20 cellular contexts compared by ENCODE assay signal in the genomic region with DNA sequence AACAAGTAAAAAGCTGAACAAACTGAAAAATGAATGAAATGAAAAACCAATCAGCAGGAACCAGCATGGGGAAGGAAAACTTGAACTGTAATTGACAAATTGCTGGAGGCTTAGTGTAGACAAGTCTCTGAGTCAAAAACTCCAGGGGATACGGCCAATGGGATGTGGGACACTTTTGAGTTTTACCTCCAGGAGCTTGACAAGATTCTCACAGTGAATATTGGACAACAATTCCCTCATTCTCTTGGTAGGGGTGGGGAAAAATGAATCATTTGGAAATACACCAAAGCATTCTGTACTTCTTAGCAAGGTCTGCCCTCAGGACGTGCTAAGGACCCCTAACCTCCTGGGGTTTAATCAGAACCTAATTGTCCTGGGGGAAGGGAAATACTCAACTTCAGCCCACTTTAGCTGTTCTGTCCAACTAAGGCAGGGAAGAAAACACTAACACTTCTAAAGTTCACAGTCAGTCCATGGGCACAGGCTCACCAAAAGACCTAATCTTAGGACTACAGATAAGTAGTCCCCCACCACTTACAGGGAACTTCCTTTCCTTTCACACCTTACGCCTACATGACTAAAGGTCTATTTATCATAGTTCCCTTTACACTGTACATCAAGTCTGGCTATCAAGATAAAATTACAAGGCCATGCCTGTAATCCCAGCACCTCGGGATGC.
DNase-seq lines count a peak whose midpoint lies in the region; ATAC-seq, FAIRE-seq and TF ChIP-seq lines count a peak whose summit lies in the region.
"Had no signal": no experiment of that assay in that cellular context is flagged by ENCODE, and none has a peak within 500 bp of the region (broad histone marks: within the 10 kb centered on the region; RNA-seq: fewer than 3 reads in every experiment).

No MANE protein-coding gene starts in this region.

- peak; percentile 61 for DNase-seq in Daoy (ENCODE audit: low read depth)
- DNase-seq in M059J (ENCODE audit: low read depth) = peak; percentile 69
- peak; percentile 44 for DNase-seq in astrocyte (ENCODE audit: low read depth)
- DNase-seq in neural crest cell (ENCODE audit: low read depth, low spot score) = no peak
- DNase-seq in NCI-H1694 treated with DMSO at 0.1 percent for 48 hours (lab: John Stamatoyannopoulos, UW) = no peak
- DNase-seq in central memory CD4-positive, alpha-beta T cell = no peak
- no peak for DNase-seq in HTR-8/SVneo (ENCODE audit: insufficient read length, low spot score)
- DNase-seq: Caco-2, GDM1, NCI-H1436 treated with DMSO at 0.1 percent for 48 hours, NCI-H2081 treated with DMSO at 0.1 percent for 48 hours, NCI-H345, SHP77 had no signal

- H3K36me3 Mint-ChIP-seq in astrocyte (ENCODE audit: low read depth, unreplicated experiment) (no peaks in the 10 kb centered on the region), neural crest cell (ENCODE audit: low read depth) (peaks cover 5% of the 10 kb centered on the region)
- H3K36me3 Mint-ChIP-seq: CD14-positive monocyte, IgD-negative memory B cell had no signal

- no peaks in the 10 kb centered on the region for H3K79me2 ChIP-seq in astrocyte (ENCODE audit: insufficient read depth, low read length)

- no peak for ATAC-seq in HG02763 (IDR thresholded peaks at IDR 0.05; ENCODE audit: unreplicated experiment)
- ATAC-seq: Panc1 had no signal

- H3K9me3 Mint-ChIP-seq in astrocyte (ENCODE audit: unreplicated experiment) (no peaks in the 10 kb centered on the region), neural crest cell (peaks cover 5% of the 10 kb centered on the region)

- no peak overlapping the region for H3K27ac Mint-ChIP-seq in astrocyte (ENCODE audit: unreplicated experiment)
- H3K27ac Mint-ChIP-seq in neural crest cell (ENCODE audit: unreplicated experiment) = peak overlapping the region; percentile 95
- H3K27ac Mint-ChIP-seq: IgD-negative memory B cell had no signal

- H3K4me3 Mint-ChIP-seq in astrocyte (ENCODE audit: unreplicated experiment) = no peak overlapping the region
- no peak overlapping the region for H3K4me3 Mint-ChIP-seq in neural crest cell
- H3K4me3 Mint-ChIP-seq: CD14-positive monocyte had no signal

- no peak overlapping the region for H3K9ac ChIP-seq in astrocyte (ENCODE audit: low read length)

- H4K20me1 ChIP-seq in astrocyte (ENCODE audit: insufficient read depth, low read length) = no peaks in the 10 kb centered on the region

- FAIRE-seq in astrocyte (lab: Jason Lieb, UNC) (no peak), HTR-8/SVneo (lab: Jason Lieb, UNC) (no peak)
- FAIRE-seq: A204.1, GM12892, GM19239 had no signal

- H3K4me3 ChIP-seq in astrocyte (ENCODE audit: insufficient read depth, low read depth, low read length) = no peak overlapping the region

- peaks cover 10% of the 10 kb centered on the region for H3K4me1 Mint-ChIP-seq in astrocyte (ENCODE audit: low read depth, unreplicated experiment)
- H3K4me1 Mint-ChIP-seq in neural crest cell = peaks cover 50% of the 10 kb centered on the region
- H3K4me1 Mint-ChIP-seq: CD14-positive monocyte, IgD-negative memory B cell had no signal

- H3K9me3 ChIP-seq in astrocyte (ENCODE audit: insufficient read depth, low read depth, low read length) = no peaks in the 10 kb centered on the region
- H3K9me3 ChIP-seq: Caco-2 had no signal

- TF ChIP-seq CTCF in astrocyte (IDR thresholded peaks at IDR 0.05; ENCODE audit: insufficient read depth, low read depth, low read length) (no peak), neural crest cell (conservative IDR thresholded peaks at IDR 0.05) (no peak)

- peaks cover 2% of the 10 kb centered on the region for H3K27me3 Mint-ChIP-seq in astrocyte (ENCODE audit: low read depth, unreplicated experiment)
- H3K27me3 Mint-ChIP-seq in neural crest cell (ENCODE audit: low read depth) = no peaks in the 10 kb centered on the region

- H3K27me3 ChIP-seq in astrocyte (ENCODE audit: insufficient read depth, low read length) = no peaks in the 10 kb centered on the region

- peak overlapping the region; percentile 37 for H2AFZ ChIP-seq in astrocyte (ENCODE audit: low read depth, low read length)

- H3K4me1 ChIP-seq in astrocyte (ENCODE audit: insufficient read depth, low read length) = no peaks in the 10 kb centered on the region
- H3K4me1 ChIP-seq: Caco-2 had no signal

- H3K27ac ChIP-seq in astrocyte (ENCODE audit: low read depth, low read length) = no peak overlapping the region

- H3K4me2 ChIP-seq in astrocyte (ENCODE audit: low read length) = peak overlapping the region; percentile 23

- H3K36me3 ChIP-seq in astrocyte (ENCODE audit: insufficient read depth, low read length) = no peaks in the 10 kb centered on the region

Comparison
In these comparisons a context has a peak if more than half of its experiments do, and no peak if none do; other contexts are left out.
1. DNase-seq: peak in Daoy (single experiment), M059J (single experiment) and astrocyte (single experiment); none in neural crest cell (single experiment), NCI-H1694 treated with DMSO at 0.1 percent for 48 hours (single experiment), central memory CD4-positive, alpha-beta T cell (single experiment) and HTR-8/SVneo (single experiment).